ENCODE assay signal across 9 cellular contexts in genomic region chr20:24948396-24948938, GRCh38. TPM values are rescaled to one million over a fixed set of nuclear protein-coding genes. Genes with fewer than 3 reads are reported as not detected.
DNase-seq lines count a peak whose midpoint lies in the region; ATAC-seq and TF ChIP-seq lines count a peak whose summit lies in the region.
"Not testable (repeated sequence)": the region's sequence is repeated elsewhere in the genome, so short reads cannot be mapped to it uniquely, and the experiment has no call there.
"Had no signal": no experiment of that assay in that cellular context is flagged by ENCODE, and none has a peak within 500 bp of the region (broad histone marks: within the 10 kb centered on the region; RNA-seq: fewer than 3 reads in every experiment).

No MANE protein-coding gene starts in this region.

- not testable (repeated sequence) for H3K36me3 ChIP-seq in CD8-positive, alpha-beta memory T cell (ENCODE audit: insufficient read depth, low read length); naive thymus-derived CD4-positive, alpha-beta T cell (ENCODE audit: control insufficient read depth in 2 of 3, insufficient read depth in 3 of 3, low read length in 3 of 3)

- POLR2A ChIA-PET in CD8-positive, alpha-beta memory T cell (lab: Charles Lee) = interaction anchor here (1.0 to 4.7 kb wide), 5 partner anchors 12 to 142 kb away, joined by 3 to 34 read pairs (median 6); partner anchors contain the start of gene ACSS1
- POLR2A ChIA-PET in activated CD8-positive, alpha-beta T cell treated with anti-CD3 and anti-CD28 coated beads for 36 hours (lab: Charles Lee) = interaction anchor here (1.1 to 3.9 kb wide), 2 partner anchors 12 to 16 kb away, joined by 3 to 15 read pairs; no protein-coding TSS in a partner anchor
- POLR2A ChIA-PET in naive thymus-derived CD4-positive, alpha-beta T cell (lab: Charles Lee) = not testable (repeated sequence)

- ATAC-seq in activated CD8-positive, alpha-beta T cell treated with anti-CD3 and anti-CD28 coated beads for 36 hours = peak; percentile 2
- ATAC-seq in naive thymus-derived CD4-positive, alpha-beta T cell; stimulated activated naive B cell treated with anti-CD40 and anti-IgM and Interleukin-4, amounts not matched to agents 10 μg/mL and 1 μg/mL and 100 μg/mL, for 72 hours (replicated peaks): not testable (repeated sequence)

- H3K4me1 Mint-ChIP-seq in CD8-positive, alpha-beta memory T cell = peaks cover 61 to 91% (median 69%) of the 10 kb centered on the region in 3 donors
- H3K4me1 Mint-ChIP-seq in T-helper 1 cell treated with Interleukin-12 subunit alpha and Interleukin-12 subunit beta and Interleukin-4 antibody, amounts not matched to agents 30 μg/mL and 1 μg/mL, for 36 hours (ENCODE audit: low read depth) = peaks cover 52% of the 10 kb centered on the region
- peaks cover 49% of the 10 kb centered on the region for H3K4me1 Mint-ChIP-seq in activated CD8-positive, alpha-beta T cell treated with anti-CD3 and anti-CD28 coated beads for 36 hours (ENCODE audit: low read depth)
- H3K4me1 Mint-ChIP-seq in activated T-helper 1 cell treated with anti-CD3 and anti-CD28 coated beads, Interleukin-12 subunit alpha, Interleukin-12 subunit beta, Interleukin-2, Interleukin-4 antibody, amounts not matched to agents 30 ng/mL and 10 ng/mL and 1 ng/mL, durations not matched to agents 14 hours and 24 hours and 36 hours (ENCODE audit: low read depth) = peaks cover 71% of the 10 kb centered on the region
- peaks cover 38% of the 10 kb centered on the region for H3K4me1 Mint-ChIP-seq in activated naive CD8-positive, alpha-beta T cell treated with anti-CD3 and anti-CD28 coated beads for 36 hours
- peaks cover 12 to 71% (median 21%) of the 10 kb centered on the region in 7 donors for H3K4me1 Mint-ChIP-seq in naive thymus-derived CD4-positive, alpha-beta T cell
- peaks cover 18 to 34% of the 10 kb centered on the region in 2 donors for H3K4me1 Mint-ChIP-seq in stimulated activated naive B cell treated with anti-CD40 and anti-IgM and Interleukin-4, amounts not matched to agents 10 μg/mL and 1 μg/mL and 100 μg/mL, for 72 hours

- CTCF ChIA-PET in CD8-positive, alpha-beta memory T cell (lab: Charles Lee) = interaction anchor here (2.9 kb wide), 1 partner anchor 12 kb away, joined by 19 read pairs; no protein-coding TSS in a partner anchor
- CTCF ChIA-PET in activated CD8-positive, alpha-beta T cell treated with anti-CD3 and anti-CD28 coated beads for 36 hours (lab: Charles Lee) = interaction anchor here (2.0 to 7.8 kb wide), 2 partner anchors 10 to 17 kb away, joined by 4 to 30 read pairs; no protein-coding TSS in a partner anchor
- CTCF ChIA-PET in naive thymus-derived CD4-positive, alpha-beta T cell (lab: Charles Lee) = not testable (repeated sequence)

- DNase-seq in CD8-positive, alpha-beta memory T cell; activated CD8-positive, alpha-beta T cell treated with anti-CD3 and anti-CD28 coated beads for 36 hours; activated T-helper 1 cell treated with anti-CD3 and anti-CD28 coated beads, Interleukin-12 subunit alpha, Interleukin-12 subunit beta, Interleukin-2, Interleukin-4 antibody, amounts not matched to agents 30 ng/mL and 10 ng/mL and 1 ng/mL, durations not matched to agents 14 hours and 24 hours and 36 hours (ENCODE audit: low spot score); activated naive CD8-positive, alpha-beta T cell treated with anti-CD3 and anti-CD28 coated beads for 36 hours; naive thymus-derived CD4-positive, alpha-beta T cell; stimulated activated naive B cell treated with anti-CD40 and anti-IgM and Interleukin-4, amounts not matched to agents 10 μg/mL and 1 μg/mL and 100 μg/mL, for 72 hours: not testable (repeated sequence)

- H3K9me3 Mint-ChIP-seq in CD8-positive, alpha-beta memory T cell = peaks cover 6 to 28% (median 26%) of the 10 kb centered on the region in 5 donors
- H3K9me3 Mint-ChIP-seq in T-helper 1 cell treated with Interleukin-12 subunit alpha and Interleukin-12 subunit beta and Interleukin-4 antibody, amounts not matched to agents 30 μg/mL and 1 μg/mL, for 36 hours = peaks cover 47% of the 10 kb centered on the region
- H3K9me3 Mint-ChIP-seq in activated CD8-positive, alpha-beta T cell treated with anti-CD3 and anti-CD28 coated beads for 36 hours = peaks cover 29% of the 10 kb centered on the region
- H3K9me3 Mint-ChIP-seq in activated T-helper 1 cell treated with anti-CD3 and anti-CD28 coated beads, Interleukin-12 subunit alpha, Interleukin-12 subunit beta, Interleukin-2, Interleukin-4 antibody, amounts not matched to agents 30 ng/mL and 10 ng/mL and 1 ng/mL, durations not matched to agents 14 hours and 24 hours and 36 hours = peaks cover 49% of the 10 kb centered on the region
- H3K9me3 Mint-ChIP-seq in activated naive CD8-positive, alpha-beta T cell treated with anti-CD3 and anti-CD28 coated beads for 36 hours = peaks cover 30% of the 10 kb centered on the region
- H3K9me3 Mint-ChIP-seq in naive thymus-derived CD4-positive, alpha-beta T cell = peaks cover 12 to 51% (median 28%) of the 10 kb centered on the region in 11 donors
- peaks cover 24 to 33% of the 10 kb centered on the region in 2 donors for H3K9me3 Mint-ChIP-seq in stimulated activated naive B cell treated with anti-CD40 and anti-IgM and Interleukin-4, amounts not matched to agents 10 μg/mL and 1 μg/mL and 100 μg/mL, for 72 hours

- not testable (repeated sequence) for H3K9me3 ChIP-seq in CD8-positive, alpha-beta memory T cell (ENCODE audit: low read length); naive thymus-derived CD4-positive, alpha-beta T cell (ENCODE audit: control insufficient read depth in 2 of 3, low read length in 3 of 3)

- H3K36me3 Mint-ChIP-seq in CD8-positive, alpha-beta memory T cell = peaks cover 9 to 58% (median 32%) of the 10 kb centered on the region in 3 donors
- H3K36me3 Mint-ChIP-seq in T-helper 1 cell treated with Interleukin-12 subunit alpha and Interleukin-12 subunit beta and Interleukin-4 antibody, amounts not matched to agents 30 μg/mL and 1 μg/mL, for 36 hours (ENCODE audit: low read depth) = peaks cover 57% of the 10 kb centered on the region
- peaks cover 41% of the 10 kb centered on the region for H3K36me3 Mint-ChIP-seq in activated CD8-positive, alpha-beta T cell treated with anti-CD3 and anti-CD28 coated beads for 36 hours (ENCODE audit: low read depth)
- peaks cover 53% of the 10 kb centered on the region for H3K36me3 Mint-ChIP-seq in activated T-helper 1 cell treated with anti-CD3 and anti-CD28 coated beads, Interleukin-12 subunit alpha, Interleukin-12 subunit beta, Interleukin-2, Interleukin-4 antibody, amounts not matched to agents 30 ng/mL and 10 ng/mL and 1 ng/mL, durations not matched to agents 14 hours and 24 hours and 36 hours (ENCODE audit: low read depth)
- H3K36me3 Mint-ChIP-seq in activated naive CD8-positive, alpha-beta T cell treated with anti-CD3 and anti-CD28 coated beads for 36 hours = peaks cover 45% of the 10 kb centered on the region
- H3K36me3 Mint-ChIP-seq in naive thymus-derived CD4-positive, alpha-beta T cell = peaks cover 5 to 58% (median 6%) of the 10 kb centered on the region in 5 donors
- H3K36me3 Mint-ChIP-seq in stimulated activated naive B cell treated with anti-CD40 and anti-IgM and Interleukin-4, amounts not matched to agents 10 μg/mL and 1 μg/mL and 100 μg/mL, for 72 hours = peaks cover 22 to 24% of the 10 kb centered on the region in 2 donors

- peak overlapping the region; percentile 92 to 100 (median 98) for H3K27ac Mint-ChIP-seq in CD8-positive, alpha-beta memory T cell
- peak overlapping the region; percentile 94 for H3K27ac Mint-ChIP-seq in T-helper 1 cell treated with Interleukin-12 subunit alpha and Interleukin-12 subunit beta and Interleukin-4 antibody, amounts not matched to agents 30 μg/mL and 1 μg/mL, for 36 hours
- H3K27ac Mint-ChIP-seq in activated CD8-positive, alpha-beta T cell treated with anti-CD3 and anti-CD28 coated beads for 36 hours = peak overlapping the region; percentile 100
- peak overlapping the region; percentile 99 for H3K27ac Mint-ChIP-seq in activated T-helper 1 cell treated with anti-CD3 and anti-CD28 coated beads, Interleukin-12 subunit alpha, Interleukin-12 subunit beta, Interleukin-2, Interleukin-4 antibody, amounts not matched to agents 30 ng/mL and 10 ng/mL and 1 ng/mL, durations not matched to agents 14 hours and 24 hours and 36 hours
- peak overlapping the region; percentile 98 for H3K27ac Mint-ChIP-seq in activated naive CD8-positive, alpha-beta T cell treated with anti-CD3 and anti-CD28 coated beads for 36 hours
- H3K27ac Mint-ChIP-seq in naive thymus-derived CD4-positive, alpha-beta T cell = peak overlapping the region; percentile 21 to 94 (median 80)
- peak overlapping the region; percentile 90 for H3K27ac Mint-ChIP-seq in stimulated activated naive B cell treated with anti-CD40 and anti-IgM and Interleukin-4, amounts not matched to agents 10 μg/mL and 1 μg/mL and 100 μg/mL, for 72 hours

- H3K4me3 Mint-ChIP-seq in CD8-positive, alpha-beta memory T cell = peak overlapping the region; percentile 90 to 99 (median 96)
- peak overlapping the region; percentile 89 for H3K4me3 Mint-ChIP-seq in T-helper 1 cell treated with Interleukin-12 subunit alpha and Interleukin-12 subunit beta and Interleukin-4 antibody, amounts not matched to agents 30 μg/mL and 1 μg/mL, for 36 hours
- peak overlapping the region; percentile 83 for H3K4me3 Mint-ChIP-seq in activated CD8-positive, alpha-beta T cell treated with anti-CD3 and anti-CD28 coated beads for 36 hours
- peak overlapping the region; percentile 90 for H3K4me3 Mint-ChIP-seq in activated T-helper 1 cell treated with anti-CD3 and anti-CD28 coated beads, Interleukin-12 subunit alpha, Interleukin-12 subunit beta, Interleukin-2, Interleukin-4 antibody, amounts not matched to agents 30 ng/mL and 10 ng/mL and 1 ng/mL, durations not matched to agents 14 hours and 24 hours and 36 hours
- peak overlapping the region; percentile 86 for H3K4me3 Mint-ChIP-seq in activated naive CD8-positive, alpha-beta T cell treated with anti-CD3 and anti-CD28 coated beads for 36 hours
- peak overlapping the region in 8 of 10 donors; percentile 27 to 94 (median 62) for H3K4me3 Mint-ChIP-seq in naive thymus-derived CD4-positive, alpha-beta T cell
- H3K4me3 Mint-ChIP-seq in stimulated activated naive B cell treated with anti-CD40 and anti-IgM and Interleukin-4, amounts not matched to agents 10 μg/mL and 1 μg/mL and 100 μg/mL, for 72 hours = peak overlapping the region; percentile 66 to 82

- peaks cover 21% of the 10 kb centered on the region for H3K4me1 ChIP-seq in CD8-positive, alpha-beta memory T cell (ENCODE audit: insufficient read depth, low read length)
- H3K4me1 ChIP-seq in naive thymus-derived CD4-positive, alpha-beta T cell (ENCODE audit: control insufficient read depth in 2 of 2, insufficient read depth in 2 of 2, low read length in 2 of 2) = peaks cover 6 to 27% of the 10 kb centered on the region in 2 donors

- intact Hi-C loops in activated CD8-positive, alpha-beta T cell treated with anti-CD3 and anti-CD28 coated beads for 36 hours (cut with micrococcal nuclease) = not testable (repeated sequence)
- intact Hi-C loops in activated T-helper 1 cell treated with anti-CD3 and anti-CD28 coated beads, Interleukin-12 subunit alpha, Interleukin-12 subunit beta, Interleukin-2, Interleukin-4 antibody, amounts not matched to agents 30 ng/mL and 10 ng/mL and 1 ng/mL, durations not matched to agents 14 hours and 24 hours and 36 hours (cut with micrococcal nuclease) = loop anchor here (2.0 to 5.0 kb wide), 4 partner anchors 18 to 459 kb away; partner anchors contain the start of genes ABHD12 and GINS1
- intact Hi-C loops in naive thymus-derived CD4-positive, alpha-beta T cell (cut with micrococcal nuclease) = loop anchor here in 1 of 2 donors (2.0 to 5.0 kb wide), 2 partner anchors 299 to 922 kb away; partner anchors contain the start of gene PYGB

- H3K4me3 ChIP-seq in CD8-positive, alpha-beta memory T cell (ENCODE audit: low read length) = peak overlapping the region; percentile 81
- H3K4me3 ChIP-seq in naive thymus-derived CD4-positive, alpha-beta T cell (ENCODE audit: low read length) = not testable (repeated sequence)

- not testable (repeated sequence) for TF ChIP-seq CTCF in activated CD8-positive, alpha-beta T cell treated with anti-CD3 and anti-CD28 coated beads for 36 hours (IDR thresholded peaks at IDR 0.05)

- peak overlapping the region; percentile 38 for H3K27ac ChIP-seq in CD8-positive, alpha-beta memory T cell (ENCODE audit: low read depth, low read length)
- H3K27ac ChIP-seq in naive thymus-derived CD4-positive, alpha-beta T cell (ENCODE audit: low read depth, low read length) = not testable (repeated sequence)

- H3K27me3 ChIP-seq in CD8-positive, alpha-beta memory T cell (ENCODE audit: insufficient read depth, low read length, poor library complexity, severe bottlenecking); naive thymus-derived CD4-positive, alpha-beta T cell (ENCODE audit: control insufficient read depth in 2 of 2, insufficient read depth in 2 of 2, low read length in 2 of 2): not testable (repeated sequence)

- not testable (repeated sequence) for H3K27me3 Mint-ChIP-seq in CD8-positive, alpha-beta memory T cell; T-helper 1 cell treated with Interleukin-12 subunit alpha and Interleukin-12 subunit beta and Interleukin-4 antibody, amounts not matched to agents 30 μg/mL and 1 μg/mL, for 36 hours (ENCODE audit: low read depth); activated CD8-positive, alpha-beta T cell treated with anti-CD3 and anti-CD28 coated beads for 36 hours; activated T-helper 1 cell treated with anti-CD3 and anti-CD28 coated beads, Interleukin-12 subunit alpha, Interleukin-12 subunit beta, Interleukin-2, Interleukin-4 antibody, amounts not matched to agents 30 ng/mL and 10 ng/mL and 1 ng/mL, durations not matched to agents 14 hours and 24 hours and 36 hours (ENCODE audit: insufficient read depth); activated naive CD8-positive, alpha-beta T cell treated with anti-CD3 and anti-CD28 coated beads for 36 hours; naive thymus-derived CD4-positive, alpha-beta T cell
- H3K27me3 Mint-ChIP-seq in stimulated activated naive B cell treated with anti-CD40 and anti-IgM and Interleukin-4, amounts not matched to agents 10 μg/mL and 1 μg/mL and 100 μg/mL, for 72 hours = peaks cover 21 to 31% of the 10 kb centered on the region in 2 donors

RNA-seq across cellular contexts. Expression of gene CST7, which starts 0.6 kb away (rescaled TPM):
- total RNA-seq in CD8-positive, alpha-beta memory T cell = 100 to 1,000 TPM; 124 to 131 TPM
- 889 TPM for polyA plus RNA-seq in CD8-positive, alpha-beta memory T cell
- 10 to 100 TPM; 48.5 to 49.3 TPM for total RNA-seq in activated CD8-positive, alpha-beta T cell treated with anti-CD3 and anti-CD28 coated beads for 36 hours
- 127 and 133 TPM in 2 replicates for total RNA-seq in activated T-helper 1 cell treated with anti-CD3 and anti-CD28 coated beads, Interleukin-12 subunit alpha, Interleukin-12 subunit beta, Interleukin-2, Interleukin-4 antibody, amounts not matched to agents 30 ng/mL and 10 ng/mL and 1 ng/mL, durations not matched to agents 14 hours and 24 hours and 36 hours
- 10 to 100 TPM; 41.5 to 44.7 TPM for total RNA-seq in activated naive CD8-positive, alpha-beta T cell treated with anti-CD3 and anti-CD28 coated beads for 36 hours
- 10 to 100 TPM in 3 of 5 experiments, 1 to 10 TPM in 2; 1.4 to 74.9 (median 11.5) TPM for total RNA-seq in naive thymus-derived CD4-positive, alpha-beta T cell
- 1 to 10 TPM; 2.3 to 4.2 TPM for polyA plus RNA-seq in naive thymus-derived CD4-positive, alpha-beta T cell
- total RNA-seq: H9, HT-29 had no signal

RNA-seq across cellular contexts. Expression of gene APMAP, which starts 44.1 kb away (rescaled TPM):
- 10 to 100 TPM; 82.5 to 83.6 TPM for total RNA-seq in CD8-positive, alpha-beta memory T cell
- polyA plus RNA-seq in CD8-positive, alpha-beta memory T cell = 228 TPM
- 10 to 100 TPM; 36.7 to 40.0 TPM for total RNA-seq in activated CD8-positive, alpha-beta T cell treated with anti-CD3 and anti-CD28 coated beads for 36 hours
- 57.7 and 58.7 TPM in 2 replicates for total RNA-seq in activated T-helper 1 cell treated with anti-CD3 and anti-CD28 coated beads, Interleukin-12 subunit alpha, Interleukin-12 subunit beta, Interleukin-2, Interleukin-4 antibody, amounts not matched to agents 30 ng/mL and 10 ng/mL and 1 ng/mL, durations not matched to agents 14 hours and 24 hours and 36 hours
- total RNA-seq in activated naive CD8-positive, alpha-beta T cell treated with anti-CD3 and anti-CD28 coated beads for 36 hours = 10 to 100 TPM; 47.9 to 48.8 TPM
- 10 to 100 TPM; 28.2 to 47.3 (median 38.8) TPM for total RNA-seq in naive thymus-derived CD4-positive, alpha-beta T cell
- 10 to 100 TPM; 70.2 to 74.6 TPM for polyA plus RNA-seq in naive thymus-derived CD4-positive, alpha-beta T cell
